Comparison of ENCODE assay signal across 26 cellular contexts in genomic region chr15:40090774-40091455, GRCh38. TPM values are rescaled to one million over a fixed set of nuclear protein-coding genes. Genes with fewer than 3 reads are reported as not detected.
DNase-seq lines count a peak whose midpoint lies in the region; ATAC-seq and TF ChIP-seq lines count a peak whose summit lies in the region.
"Had no signal": no experiment of that assay in that cellular context is flagged by ENCODE, and none has a peak within 500 bp of the region (broad histone marks: within the 10 kb centered on the region; RNA-seq: fewer than 3 reads in every experiment).

No MANE protein-coding gene starts in this region.

- H3K4me1 ChIP-seq in A673 (ENCODE audit: insufficient read depth, low read length, poor library complexity, severe bottlenecking) (peaks cover 93% of the 10 kb centered on the region), HUES48 (ENCODE audit: control insufficient read depth, insufficient read depth, low read length) (peaks cover 68% of the 10 kb centered on the region), osteoblast (ENCODE audit: insufficient read depth, low read length) (peaks cover 32% of the 10 kb centered on the region)

- H3K27ac ChIP-seq in A673 (ENCODE audit: low read depth, low read length, poor library complexity, severe bottlenecking), result peak overlapping the region; percentile 96
- peak overlapping the region; percentile 85 for H3K27ac ChIP-seq in HUES48 (ENCODE audit: low read depth, low read length)
- no peak overlapping the region for H3K27ac ChIP-seq in osteoblast (ENCODE audit: low read depth, low read length)
- H3K27ac ChIP-seq: gastrocnemius medialis, KMS-11, PC-9, SJSA1 had no signal

- H3K4me2 ChIP-seq in osteoblast (ENCODE audit: insufficient read depth, low read length), result no peak overlapping the region
- H3K4me2 ChIP-seq: KMS-11, PC-9 had no signal

- no peak overlapping the region for H3K9ac ChIP-seq in HUES48 (ENCODE audit: low read depth, low read length)
- H3K9ac ChIP-seq: KMS-11 had no signal

- H3K9me3 Mint-ChIP-seq in endothelial cell (ENCODE audit: unreplicated experiment), result no peaks in the 10 kb centered on the region
- H3K9me3 Mint-ChIP-seq: activated CD4-positive, alpha-beta memory T cell treated with anti-CD3 and anti-CD28 coated beads for 36 hours; CD4-positive, alpha-beta T cell; T-helper 2 cell treated with Interferon-gamma antibody and Interleukin-4, amounts not matched to agents 5 μg/mL and 100 μg/mL, for 36 hours had no signal

- H3K9me3 ChIP-seq in A673 (ENCODE audit: low read depth, low read length, poor library complexity, severe bottlenecking) (no peaks in the 10 kb centered on the region), HUES48 (ENCODE audit: control insufficient read depth, insufficient read depth, low read length) (no peaks in the 10 kb centered on the region), osteoblast (ENCODE audit: low read depth, low read length) (no peaks in the 10 kb centered on the region)
- H3K9me3 ChIP-seq: esophagus muscularis mucosa, gastrocnemius medialis, SJSA1 had no signal

- no peak for TF ChIP-seq CTCF in A673 (conservative IDR thresholded peaks at IDR 0.05; ENCODE audit: low read depth, low read length)
- no peak for TF ChIP-seq CTCF in endothelial cell (IDR thresholded peaks at IDR 0.05; ENCODE audit: unreplicated experiment)
- TF ChIP-seq CTCF in osteoblast (IDR thresholded peaks at IDR 0.05; ENCODE audit: extremely low read depth, low read depth, low read length), result no peak

- H3K27me3 Mint-ChIP-seq in endothelial cell (ENCODE audit: unreplicated experiment), result peaks cover 10% of the 10 kb centered on the region
- H3K27me3 Mint-ChIP-seq: activated CD4-positive, alpha-beta memory T cell treated with anti-CD3 and anti-CD28 coated beads for 36 hours; CD4-positive, alpha-beta T cell had no signal

- intact Hi-C loops in A673 (cut with micrococcal nuclease; ENCODE audit: unreplicated experiment), result no loop called here

- H3K4me3 ChIP-seq in A673 (ENCODE audit: low read depth, low read length, poor library complexity, severe bottlenecking), result no peak overlapping the region
- no peak overlapping the region for H3K4me3 ChIP-seq in HUES48 (ENCODE audit: low read depth, low read length)
- no peak overlapping the region for H3K4me3 ChIP-seq in osteoblast (ENCODE audit: insufficient read depth, low read length)
- H3K4me3 ChIP-seq: esophagus muscularis mucosa, gastrocnemius medialis, PC-9, SJSA1 had no signal

- no peaks in the 10 kb centered on the region for H3K27me3 ChIP-seq in A673 (replicated peaks; ENCODE audit: insufficient read depth, low read depth, low read length, poor library complexity)
- H3K27me3 ChIP-seq in HUES48 (ENCODE audit: control insufficient read depth, insufficient read depth, low read length), result no peaks in the 10 kb centered on the region
- no peaks in the 10 kb centered on the region for H3K27me3 ChIP-seq in osteoblast (ENCODE audit: insufficient read depth, low read length)
- H3K27me3 ChIP-seq: esophagus muscularis mucosa, gastrocnemius medialis, SJSA1 had no signal

- H3K27ac Mint-ChIP-seq in endothelial cell (ENCODE audit: unreplicated experiment), result no peak overlapping the region
- H3K27ac Mint-ChIP-seq: activated CD4-positive, alpha-beta memory T cell treated with anti-CD3 and anti-CD28 coated beads for 36 hours; CD4-positive, alpha-beta T cell; T-helper 2 cell treated with Interferon-gamma antibody and Interleukin-4, amounts not matched to agents 5 μg/mL and 100 μg/mL, for 36 hours had no signal

- CTCF ChIA-PET in A673 (lab: Charles Lee), result no interaction called here

- no peak for ATAC-seq in GM19023 (IDR thresholded peaks at IDR 0.05; ENCODE audit: unreplicated experiment)
- no peak for ATAC-seq in HG02870 (IDR thresholded peaks at IDR 0.05; ENCODE audit: unreplicated experiment)
- ATAC-seq: gastrocnemius medialis had no signal

- H2AFZ ChIP-seq in osteoblast (ENCODE audit: low read length), result no peak overlapping the region
- H2AFZ ChIP-seq: PC-9 had no signal

- peaks cover 40% of the 10 kb centered on the region for H3K36me3 Mint-ChIP-seq in endothelial cell (ENCODE audit: low read depth, unreplicated experiment)
- H3K36me3 Mint-ChIP-seq: activated CD4-positive, alpha-beta memory T cell treated with anti-CD3 and anti-CD28 coated beads for 36 hours had no signal

- H3K36me3 ChIP-seq in A673 (ENCODE audit: insufficient read depth, low read length, poor library complexity, severe bottlenecking), result peaks cover 20% of the 10 kb centered on the region
- H3K36me3 ChIP-seq in HUES48 (ENCODE audit: control insufficient read depth, insufficient read depth, low read length), result peaks cover 6% of the 10 kb centered on the region; the same call in 1 of the 2 replicates
- H3K36me3 ChIP-seq in osteoblast (ENCODE audit: insufficient read depth, low read length), result no peaks in the 10 kb centered on the region
- H3K36me3 ChIP-seq: gastrocnemius medialis, SJSA1 had no signal

- no TSS peak for BruUV-seq in A673 (replicated peaks; lab: Mats Ljungman, UMichigan)

- peaks cover 87% of the 10 kb centered on the region for H3K4me1 Mint-ChIP-seq in endothelial cell (ENCODE audit: unreplicated experiment)

- H3K4me3 Mint-ChIP-seq in endothelial cell (ENCODE audit: unreplicated experiment), result peak overlapping the region; percentile 52
- H3K4me3 Mint-ChIP-seq: activated CD4-positive, alpha-beta memory T cell treated with anti-CD3 and anti-CD28 coated beads for 36 hours; CD4-positive, alpha-beta T cell; T-helper 2 cell treated with Interferon-gamma antibody and Interleukin-4, amounts not matched to agents 5 μg/mL and 100 μg/mL, for 36 hours had no signal

- DNase-seq in A673 (ENCODE audit: low spot score) (no peak), endothelial cell (ENCODE audit: low spot score) (no peak), osteoblast (ENCODE audit: insufficient read length, low spot score, missing footprints) (peak; percentile 47), Kasumi-1 (lab: John Stamatoyannopoulos, UW) (no peak)
- no peak for DNase-seq in activated effector memory CD4-positive, alpha-beta T cell treated with Interleukin-2 at 50 U/mL for 16 hours
- DNase-seq: activated CD4-positive, alpha-beta memory T cell treated with anti-CD3 and anti-CD28 coated beads for 36 hours; activated naive CD4-positive, alpha-beta T cell treated with Interleukin-2 at 50 U/mL for 16 hours; activated T-cell treated with anti-CD3 and anti-CD28 coated beads for 4 hours; amygdala; CD4-positive, alpha-beta T cell; cerebellar nuclear complex; gastrocnemius medialis; GF-D8; kidney glomerular epithelial cell; NCI-H187 treated with DMSO at 0.1 percent for 48 hours; NCI-H226; occipital lobe; PC-9; retina had no signal

- POLR2A ChIA-PET in A673 (lab: Charles Lee; ENCODE audit: low non-redundant PET), result no interaction called here

- no peaks in the 10 kb centered on the region for H4K20me1 ChIP-seq in osteoblast (ENCODE audit: insufficient read depth, low read length)

- no peaks in the 10 kb centered on the region for H3K79me2 ChIP-seq in osteoblast (ENCODE audit: insufficient read depth, low read length)

RNA-seq across cellular contexts. Expression of gene BMF, which starts 17.8 kb away (rescaled TPM):
- total RNA-seq in A673 (2021) (18.5 and 29.9 TPM in 2 replicates), endothelial cell (ENCODE audit: unreplicated experiment) (153 TPM), osteoblast (8.0 TPM in 2 replicates)

RNA-seq across cellular contexts. Expression of gene SRP14, which starts 51.9 kb away (rescaled TPM):
- total RNA-seq in A673 (2021) (272 and 274 TPM in 2 replicates), endothelial cell (ENCODE audit: unreplicated experiment) (235 TPM), osteoblast (81.4 and 97.2 TPM in 2 replicates)
